In the genomic region with DNA sequence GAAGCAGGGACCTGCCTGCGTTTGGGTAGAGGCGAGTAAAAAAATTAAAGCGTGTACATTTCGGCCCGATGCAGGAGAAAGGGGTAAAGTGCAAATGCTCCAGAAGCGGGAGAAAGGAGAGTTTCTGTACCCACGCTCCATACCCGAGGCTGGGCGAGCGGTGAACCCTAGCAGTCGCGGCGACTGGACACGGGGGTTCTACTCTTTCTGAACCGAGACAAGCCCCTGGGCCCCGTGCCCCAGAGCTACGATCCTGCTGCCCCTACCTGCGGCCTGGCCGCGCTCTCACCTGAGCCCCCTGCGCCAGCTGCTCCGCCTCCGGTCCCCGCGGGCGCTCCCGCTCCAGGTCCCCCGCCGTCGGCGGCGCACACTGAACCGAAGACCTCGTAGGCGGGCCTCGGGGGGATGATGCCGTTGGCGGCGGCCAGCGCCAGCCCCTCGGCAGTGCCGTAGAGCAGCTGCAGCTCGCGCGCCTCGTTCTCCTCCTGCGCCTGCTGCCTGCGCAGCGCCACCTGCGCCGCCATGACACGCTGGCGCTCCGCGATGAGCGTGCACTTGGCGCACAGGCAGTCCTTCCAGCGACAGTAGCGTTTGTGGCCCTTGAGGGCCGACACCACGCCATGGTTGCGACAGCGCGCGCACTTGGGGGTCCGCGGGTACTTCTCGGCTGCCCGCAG, we compare ENCODE assay signal across 12 cellular contexts. TPM values are rescaled to one million over a fixed set of nuclear protein-coding genes. Genes with fewer than 3 reads are reported as not detected.
DNase-seq lines count a peak whose midpoint lies in the region; ATAC-seq and TF ChIP-seq lines count a peak whose summit lies in the region.
"Had no signal": no experiment of that assay in that cellular context is flagged by ENCODE, and none has a peak within 500 bp of the region (broad histone marks: within the 10 kb centered on the region; RNA-seq: fewer than 3 reads in every experiment).

No MANE protein-coding gene starts in this region.

- no peak overlapping the region for H3K4me2 ChIP-seq in BLaER1

- peaks cover 2% of the 10 kb centered on the region for H3K36me3 Mint-ChIP-seq in activated naive CD8-positive, alpha-beta T cell treated with anti-CD3 and anti-CD28 coated beads, Interleukin-2, amount 10 ng/mL, durations not matched to agents 7 days and 5 days
- H3K36me3 Mint-ChIP-seq in naive B cell = peaks cover 23 to 43% of the 10 kb centered on the region in 2 donors

- H3K27me3 ChIP-seq in BLaER1 = peaks cover 100% of the 10 kb centered on the region

- peak overlapping the region; percentile 83 for H3K27ac Mint-ChIP-seq in activated naive CD8-positive, alpha-beta T cell treated with anti-CD3 and anti-CD28 coated beads, Interleukin-2, amount 10 ng/mL, durations not matched to agents 7 days and 5 days
- H3K27ac Mint-ChIP-seq in naive B cell = peak overlapping the region in 4 of 6 donors; percentile 60 to 96 (median 88)

- H3K9ac ChIP-seq in BLaER1 = no peak overlapping the region
- H3K9ac ChIP-seq: GM23248 had no signal

- H3K27me3 Mint-ChIP-seq in activated naive CD8-positive, alpha-beta T cell treated with anti-CD3 and anti-CD28 coated beads, Interleukin-2, amount 10 ng/mL, durations not matched to agents 7 days and 5 days = peaks cover 84% of the 10 kb centered on the region
- peaks cover 67 to 88% (median 78%) of the 10 kb centered on the region in 3 donors for H3K27me3 Mint-ChIP-seq in naive B cell

- TF ChIP-seq CTCF in GM20000 (IDR thresholded peaks at IDR 0.05; ENCODE audit: extremely low read depth, missing control alignments) = peak; percentile 4

- peak overlapping the region; percentile 33; the same call in 1 of the 2 replicates for H3K4me3 ChIP-seq in BLaER1
- H3K4me3 ChIP-seq: GM23248, thoracic aorta had no signal

- H3K9me3 Mint-ChIP-seq in activated naive CD8-positive, alpha-beta T cell treated with anti-CD3 and anti-CD28 coated beads, Interleukin-2, amount 10 ng/mL, durations not matched to agents 7 days and 5 days = no peaks in the 10 kb centered on the region
- H3K9me3 Mint-ChIP-seq in naive B cell = peaks cover 0 to 41% (median 11%) of the 10 kb centered on the region in 7 donors

- ATAC-seq in activated naive CD8-positive, alpha-beta T cell treated with anti-CD3 and anti-CD28 coated beads, Interleukin-2, amount 10 ng/mL, durations not matched to agents 7 days and 5 days (ENCODE audit: low read depth) = no peak
- no peak for ATAC-seq in naive B cell (ENCODE audit: low read depth in 2 of 2)
- no peak for ATAC-seq in GM18861 (IDR thresholded peaks at IDR 0.05; ENCODE audit: unreplicated experiment)
- ATAC-seq in GM19467 (IDR thresholded peaks at IDR 0.05; ENCODE audit: unreplicated experiment) = no peak

- no peaks in the 10 kb centered on the region for H3K4me1 ChIP-seq in BLaER1

- peaks cover 98% of the 10 kb centered on the region for H3K9me3 ChIP-seq in BLaER1
- H3K9me3 ChIP-seq: thoracic aorta had no signal

- DNase-seq in GM20000 (ENCODE audit: low spot score) = peak; percentile 58
- DNase-seq in activated naive CD8-positive, alpha-beta T cell treated with anti-CD3 and anti-CD28 coated beads, Interleukin-2, amount 10 ng/mL, durations not matched to agents 7 days and 5 days = peak; percentile 59
- DNase-seq in naive B cell = no peak
- no peak for DNase-seq in NCI-H1417 treated with DMSO at 0.1 percent for 48 hours (lab: John Stamatoyannopoulos, UW)
- no peak for DNase-seq in COLO668 (lab: John Stamatoyannopoulos, UW; ENCODE audit: unreplicated experiment)
- DNase-seq: COR-L47, GM23248, NCI-H1048 had no signal

- H4K20me1 ChIP-seq in BLaER1 = no peaks in the 10 kb centered on the region

- H3K27ac ChIP-seq in BLaER1 = no peak overlapping the region
- H3K27ac ChIP-seq: GM23248, thoracic aorta had no signal

- peaks cover 42% of the 10 kb centered on the region for H3K4me1 Mint-ChIP-seq in activated naive CD8-positive, alpha-beta T cell treated with anti-CD3 and anti-CD28 coated beads, Interleukin-2, amount 10 ng/mL, durations not matched to agents 7 days and 5 days
- peaks cover 43 to 74% (median 67%) of the 10 kb centered on the region in 3 donors for H3K4me1 Mint-ChIP-seq in naive B cell

- peak overlapping the region; percentile 35 for H3K4me3 Mint-ChIP-seq in activated naive CD8-positive, alpha-beta T cell treated with anti-CD3 and anti-CD28 coated beads, Interleukin-2, amount 10 ng/mL, durations not matched to agents 7 days and 5 days
- H3K4me3 Mint-ChIP-seq in naive B cell = peak overlapping the region; percentile 23 to 84 (median 72)

- POLR2A ChIA-PET in activated naive CD8-positive, alpha-beta T cell treated with anti-CD3 and anti-CD28 coated beads, Interleukin-2, amount 10 ng/mL, durations not matched to agents 7 days and 5 days (lab: Charles Lee) = no interaction called here

- H3K36me3 ChIP-seq in BLaER1 = no peaks in the 10 kb centered on the region
- H3K36me3 ChIP-seq: thoracic aorta had no signal

RNA-seq across cellular contexts. Expression of a gene that starts 2.4 kb away (rescaled TPM):
- total RNA-seq in activated naive CD8-positive, alpha-beta T cell treated with anti-CD3 and anti-CD28 coated beads, Interleukin-2, amount 10 ng/mL, durations not matched to agents 7 days and 5 days = not detected
- not detected for polyA plus RNA-seq in naive B cell (ENCODE audit: low read depth in 6 of 6)
- total RNA-seq: GM23248 had no signal
- polyA plus RNA-seq: GM23248 had no signal

Comparison
In these comparisons a context has a peak if more than half of its experiments do, and no peak if none do; other contexts are left out.
1. DNase-seq: peak in GM20000 (single experiment) and activated naive CD8-positive, alpha-beta T cell treated with anti-CD3 and anti-CD28 coated beads, Interleukin-2, amount 10 ng/mL, durations not matched to agents 7 days and 5 days (single experiment); none in naive B cell (single experiment), NCI-H1417 treated with DMSO at 0.1 percent for 48 hours (single experiment) and COLO668 (single experiment).